ENCODE assay signal across 23 cellular contexts in genomic region chr1:203130358-203130992, GRCh38. TPM values are rescaled to one million over a fixed set of nuclear protein-coding genes. Genes with fewer than 3 reads are reported as not detected.
A peak's percentile ranks its signal among the peaks of the same experiment; 100 is the strongest.
DNase-seq lines count a peak whose midpoint lies in the region; ATAC-seq and TF ChIP-seq lines count a peak whose summit lies in the region.
"Had no signal": no experiment of that assay in that cellular context is flagged by ENCODE, and none has a peak within 500 bp of the region (broad histone marks: within the 10 kb centered on the region; RNA-seq: fewer than 3 reads in every experiment).

No MANE protein-coding gene starts in this region.

- H3K4me1 Mint-ChIP-seq in MCF 10A (ENCODE audit: insufficient read depth, unreplicated experiment) (peaks cover 25% of the 10 kb centered on the region), nephron (peaks cover 52% of the 10 kb centered on the region), type B pancreatic cell (ENCODE audit: unreplicated experiment) (peaks cover 27% of the 10 kb centered on the region)

- H3K27me3 ChIP-seq in breast epithelium (no peaks in the 10 kb centered on the region), dorsolateral prefrontal cortex (no peaks in the 10 kb centered on the region)
- H3K27me3 ChIP-seq: gastrocnemius medialis had no signal

- ATAC-seq in GM18861 (IDR thresholded peaks at IDR 0.05; ENCODE audit: unreplicated experiment) (no peak), HG03571 (IDR thresholded peaks at IDR 0.05; ENCODE audit: unreplicated experiment) (no peak)
- ATAC-seq: HepG2, WTC11 had no signal

- no peaks in the 10 kb centered on the region for H3K9me3 ChIP-seq in breast epithelium
- H3K9me3 ChIP-seq: gastrocnemius medialis had no signal

- no peaks in the 10 kb centered on the region for H3K36me3 ChIP-seq in breast epithelium
- H3K36me3 ChIP-seq: gastrocnemius medialis had no signal

- H3K9me3 Mint-ChIP-seq in MCF 10A (ENCODE audit: unreplicated experiment) (no peaks in the 10 kb centered on the region), nephron (no peaks in the 10 kb centered on the region), type B pancreatic cell (no peaks in the 10 kb centered on the region)
- H3K9me3 Mint-ChIP-seq: activated CD4-positive, alpha-beta memory T cell treated with anti-CD3 and anti-CD28 coated beads, Interleukin-2, amount 10 ng/mL, durations not matched to agents 7 days and 5 days; CD8-positive, alpha-beta memory T cell; nephron progenitor cell; WTC11 had no signal

- CTCF ChIA-PET in MCF 10A (lab: Yijun Ruan, JAX): interaction anchor here (0.8 to 10.9 kb wide), 13 partner anchors 10 to 138 kb away, joined by 3 to 103 read pairs (median 5); no protein-coding TSS in a partner anchor

- DNase-seq in breast epithelium (ENCODE audit: low spot score in 2 of 2): peak in 1 of 2 donors; percentile 35
- DNase-seq in MCF 10A (ENCODE audit: unreplicated experiment): no peak
- DNase-seq in dorsolateral prefrontal cortex: peak in 3 of 10 donors; percentile 27 to 40 (median 34)
- DNase-seq in type B pancreatic cell (ENCODE audit: extremely low spot score, unreplicated experiment): peak; percentile 13
- no peak for DNase-seq in iPS-NIHi11 (ENCODE audit: low spot score)
- DNase-seq: activated CD4-positive, alpha-beta memory T cell treated with anti-CD3 and anti-CD28 coated beads, Interleukin-2, amount 10 ng/mL, durations not matched to agents 7 days and 5 days; NCI-H187 treated with DMSO at 0.1 percent for 48 hours; NCI-H446 treated with DMSO at 0.1 percent for 48 hours; nephron progenitor cell; SIG-M5; stimulated activated CD4-positive, alpha-beta T cell treated with anti-CD3 and anti-CD28 coated beads, Interleukin-1b, Interleukin-23, amount 100 ng/mL, for 48 hours; T-helper 2 cell had no signal

- TF ChIP-seq CTCF in breast epithelium (IDR thresholded peaks at IDR 0.05) (no peak), MCF 10A (IDR thresholded peaks at IDR 0.05; ENCODE audit: unreplicated experiment) (no peak), dorsolateral prefrontal cortex (IDR thresholded peaks at IDR 0.05 in 54 of 56, conservative IDR thresholded peaks at IDR 0.05 in 2 of 56; ENCODE audit: low read depth in 1 of 56, partially characterized antibody in 56 of 56) (no peak), nephron (IDR thresholded peaks at IDR 0.05; ENCODE audit: unreplicated experiment in 3 of 3) (no peak), type B pancreatic cell (conservative IDR thresholded peaks at IDR 0.05) (no peak)

- no peak overlapping the region for H3K4me3 Mint-ChIP-seq in MCF 10A (ENCODE audit: unreplicated experiment)
- peak overlapping the region in 2 of 3 experiments; percentile 49 to 66 for H3K4me3 Mint-ChIP-seq in nephron
- no peak overlapping the region for H3K4me3 Mint-ChIP-seq in type B pancreatic cell
- H3K4me3 Mint-ChIP-seq: activated CD4-positive, alpha-beta memory T cell treated with anti-CD3 and anti-CD28 coated beads, Interleukin-2, amount 10 ng/mL, durations not matched to agents 7 days and 5 days; CD8-positive, alpha-beta memory T cell; nephron progenitor cell; WTC11 had no signal

- POLR2A ChIA-PET in MCF 10A (lab: Yijun Ruan, JAX): interaction anchor here (1.0 to 1.3 kb wide), 4 partner anchors 17 to 65 kb away, joined by 3 to 4 read pairs (median 4); no protein-coding TSS in a partner anchor

- intact Hi-C loops in breast epithelium (cut with DNase I; ENCODE audit: low total_unique reads): no loop called here
- intact Hi-C loops in MCF 10A (cut with micrococcal nuclease): no loop called here
- intact Hi-C loops in dorsolateral prefrontal cortex (cut with DNase I): loop anchor here in 1 of 2 donors (2.0 kb wide), 1 partner anchor 14 kb away; no protein-coding TSS in a partner anchor

- H3K27ac Mint-ChIP-seq in MCF 10A (ENCODE audit: low read depth, unreplicated experiment) (no peak overlapping the region), nephron (peak overlapping the region in 2 of 3 experiments; percentile 48 to 60), type B pancreatic cell (no peak overlapping the region)
- H3K27ac Mint-ChIP-seq: activated CD4-positive, alpha-beta memory T cell treated with anti-CD3 and anti-CD28 coated beads, Interleukin-2, amount 10 ng/mL, durations not matched to agents 7 days and 5 days; CD8-positive, alpha-beta memory T cell; nephron progenitor cell; WTC11 had no signal

- BruUV-seq in MCF 10A (replicated peaks; lab: Mats Ljungman, UMichigan): no TSS peak

- peaks cover 4 to 13% of the 10 kb centered on the region in 2 donors for H3K4me1 ChIP-seq in breast epithelium

- H3K4me3 ChIP-seq in breast epithelium (peak overlapping the region in 2 of 3 donors; percentile 55 to 63), dorsolateral prefrontal cortex (peak overlapping the region; percentile 48 to 93 (median 77))
- H3K4me3 ChIP-seq: gastrocnemius medialis had no signal

- H3K27ac ChIP-seq in breast epithelium (peak overlapping the region; percentile 70 to 77), dorsolateral prefrontal cortex (peak overlapping the region; percentile 20 to 100 (median 97))
- H3K27ac ChIP-seq: epithelial cell of prostate had no signal

- TF ChIP-seq POLR2A in breast epithelium (IDR thresholded peaks at IDR 0.05): no peak

- H3K27me3 Mint-ChIP-seq in MCF 10A (ENCODE audit: insufficient read depth, unreplicated experiment) (no peaks in the 10 kb centered on the region), nephron (ENCODE audit: low read depth) (peaks cover 26% of the 10 kb centered on the region), type B pancreatic cell (peaks cover 48% of the 10 kb centered on the region)

- no peaks in the 10 kb centered on the region for H3K36me3 Mint-ChIP-seq in MCF 10A (ENCODE audit: insufficient read depth, unreplicated experiment)
- H3K36me3 Mint-ChIP-seq in nephron (ENCODE audit: low read depth): no peaks in the 10 kb centered on the region
- H3K36me3 Mint-ChIP-seq in type B pancreatic cell: no peaks in the 10 kb centered on the region
- H3K36me3 Mint-ChIP-seq: CD8-positive, alpha-beta memory T cell; WTC11 had no signal

RNA-seq across cellular contexts. Expression of gene ADORA1, which starts 2.9 kb away (rescaled TPM):
- total RNA-seq in breast epithelium (10 to 100 TPM in 1 of 3 donors, 1 to 10 TPM in 1, under 1 TPM in 1; 0.64 to 14.5 (median 5.2) TPM), MCF 10A (2022) (0.26 and 0.34 TPM in 2 replicates), dorsolateral prefrontal cortex (100 to 1,000 TPM in 3 of 120 experiments, 10 to 100 TPM in 117; 45.1 to 109 (median 75.9) TPM), type B pancreatic cell (ENCODE audit: low replicate concordance) (0.40 and 2.7 TPM in 2 replicates)
- total RNA-seq: CD8-positive, alpha-beta memory T cell; lung microvascular endothelial cell had no signal

RNA-seq across cellular contexts. Expression of gene MYOG, which starts 44.7 kb away (rescaled TPM):
- not detected for total RNA-seq in breast epithelium
- not detected in 2 replicates for total RNA-seq in MCF 10A (2022)
- total RNA-seq in dorsolateral prefrontal cortex: under 1 TPM in 21 of 120 experiments, not detected in 99; 0.26 to 0.91 (median 0.38) TPM
- 2.1 TPM in 1 of 2 replicates, not detected in the other for total RNA-seq in type B pancreatic cell (ENCODE audit: low replicate concordance)
- total RNA-seq: activated CD4-positive, alpha-beta memory T cell treated with anti-CD3 and anti-CD28 coated beads, Interleukin-2, amount 10 ng/mL, durations not matched to agents 7 days and 5 days; aorta; CD8-positive, alpha-beta memory T cell; HepG2; lung microvascular endothelial cell; subcutaneous adipose tissue; WTC11 had no signal

RNA-seq across cellular contexts. Expression of gene MYBPH, which starts 45.2 kb away (rescaled TPM):
- total RNA-seq in breast epithelium (under 1 TPM in 1 of 3 donors, not detected in 2; 0.66 TPM), MCF 10A (2022) (not detected in 2 replicates), dorsolateral prefrontal cortex (1 to 10 TPM in 11 of 120 experiments, under 1 TPM in 54, not detected in 55; 0.24 to 4.4 (median 0.48) TPM), type B pancreatic cell (ENCODE audit: low replicate concordance) (1.6 TPM in 1 of 2 replicates, not detected in the other)
- total RNA-seq: activated CD4-positive, alpha-beta memory T cell treated with anti-CD3 and anti-CD28 coated beads, Interleukin-2, amount 10 ng/mL, durations not matched to agents 7 days and 5 days; aorta; CD8-positive, alpha-beta memory T cell; HepG2; lung microvascular endothelial cell; subcutaneous adipose tissue; WTC11 had no signal

RNA-seq across cellular contexts. Expression of gene CHI3L1, which starts 56.0 kb away (rescaled TPM):
- total RNA-seq in breast epithelium (100 to 1,000 TPM in 2 of 3 donors, 10 to 100 TPM in 1; 14.2 to 638 (median 426) TPM), MCF 10A (2022) (0.75 and 0.88 TPM in 2 replicates), dorsolateral prefrontal cortex (1,000 to 10,000 TPM in 3 of 120 experiments, 100 to 1,000 TPM in 31, 10 to 100 TPM in 86; 17.8 to 1,525 (median 52.6) TPM), type B pancreatic cell (ENCODE audit: low replicate concordance) (0.21 TPM in 1 of 2 replicates, not detected in the other)
- total RNA-seq: activated CD4-positive, alpha-beta memory T cell treated with anti-CD3 and anti-CD28 coated beads, Interleukin-2, amount 10 ng/mL, durations not matched to agents 7 days and 5 days; CD8-positive, alpha-beta memory T cell; lung microvascular endothelial cell had no signal

Comparison
In these comparisons a context has a peak if more than half of its experiments do, and no peak if none do; other contexts are left out.
1. H3K27ac Mint-ChIP-seq: peak in nephron (2 of 3); none in MCF 10A (single experiment) and type B pancreatic cell (single experiment).
2. H3K4me3 Mint-ChIP-seq: peak in nephron (2 of 3); none in MCF 10A (single experiment) and type B pancreatic cell (single experiment).